ENCODE assay signal across 17 cellular contexts in genomic region chr21:31203371-31204054, GRCh38.
A peak's percentile ranks its signal among the peaks of the same experiment; 100 is the strongest.
DNase-seq lines count a peak whose midpoint lies in the region; ATAC-seq, FAIRE-seq and TF ChIP-seq lines count a peak whose summit lies in the region.
"Had no signal": no experiment of that assay in that cellular context is flagged by ENCODE, and none has a peak within 500 bp of the region (broad histone marks: within the 10 kb centered on the region; RNA-seq: fewer than 3 reads in every experiment).

No MANE protein-coding gene starts in this region.

- no peak overlapping the region for H2AK9ac ChIP-seq in IMR-90 (replicated peaks; ENCODE audit: low read depth, low read length, poor library complexity)

- H3K56ac ChIP-seq in IMR-90 (ENCODE audit: extremely low read depth, insufficient read depth, low read length), result no peak overlapping the region

- H4K5ac ChIP-seq in IMR-90 (ENCODE audit: low read depth, low read length), result no peak overlapping the region

- peaks cover 91% of the 10 kb centered on the region for H3K4me1 ChIP-seq in BLaER1
- no peaks in the 10 kb centered on the region for H3K4me1 ChIP-seq in IMR-90 (ENCODE audit: control insufficient read depth, insufficient read depth, low read length)

- H3K9me3 ChIP-seq in BLaER1 (no peaks in the 10 kb centered on the region), IMR-90 (ENCODE audit: control insufficient read depth, insufficient read depth, low read length) (no peaks in the 10 kb centered on the region)
- H3K9me3 ChIP-seq: pancreas had no signal

- intact Hi-C loops in IMR-90 (cut with micrococcal nuclease), result no loop called here

- no peak overlapping the region for H3K4ac ChIP-seq in IMR-90 (ENCODE audit: low read depth, low read length)

- BruUV-seq in IMR-90 (replicated peaks; lab: Mats Ljungman, UMichigan), result no TSS peak

- no peak for TF ChIP-seq CTCF in IMR-90 (conservative IDR thresholded peaks at IDR 0.05; ENCODE audit: low read depth, low read length)
- no peak for TF ChIP-seq CTCF in bronchial epithelial cell (IDR thresholded peaks at IDR 0.05; ENCODE audit: insufficient read depth, low read length, severe bottlenecking)

- ATAC-seq in IMR-90 (ENCODE audit: low read depth) (peak; percentile 68), GM21723 (IDR thresholded peaks at IDR 0.05; ENCODE audit: unreplicated experiment) (no peak), HG02623 (IDR thresholded peaks at IDR 0.05; ENCODE audit: unreplicated experiment) (no peak)
- ATAC-seq: activated T-cell treated with anti-CD3 and anti-CD28 coated beads, Interleukin-2, amount 50 U/mL, for 72 hours; pancreas had no signal

- no peaks in the 10 kb centered on the region for H3K79me1 ChIP-seq in IMR-90 (ENCODE audit: low read depth in 1 of 2, low read length in 2 of 2)

- H4K8ac ChIP-seq in IMR-90 (ENCODE audit: low read depth in 2 of 2, low read length in 2 of 2), result no peak overlapping the region

- in situ Hi-C loops in IMR-90 (cut with MboI; ENCODE audit: low sequenced_read_pairs), result no loop called here

- POLR2A ChIA-PET in IMR-90 (lab: Charles Lee; ENCODE audit: unreplicated experiment), result interaction anchor here (0.6 kb wide), 1 partner anchor 100 kb away, joined by 3 read pairs; no protein-coding TSS in a partner anchor

- H3K36me3 ChIP-seq in BLaER1 (peaks cover 7% of the 10 kb centered on the region), IMR-90 (ENCODE audit: control insufficient read depth, insufficient read depth, low read length) (no peaks in the 10 kb centered on the region), bronchial epithelial cell (ENCODE audit: control insufficient read depth, insufficient read depth, low read length) (peaks cover 1% of the 10 kb centered on the region)
- H3K36me3 ChIP-seq: pancreas had no signal

- no peaks in the 10 kb centered on the region for H4K20me1 ChIP-seq in BLaER1
- H4K20me1 ChIP-seq in IMR-90 (ENCODE audit: insufficient read depth, low read length), result no peaks in the 10 kb centered on the region

- no peak overlapping the region for H2AFZ ChIP-seq in IMR-90 (replicated peaks; ENCODE audit: low read length, poor library complexity)

- no peak for FAIRE-seq in bronchial epithelial cell (lab: Jason Lieb, UNC)
- FAIRE-seq: endometrium, pancreas had no signal

- H3K27me3 ChIP-seq in BLaER1 (no peaks in the 10 kb centered on the region), IMR-90 (ENCODE audit: control insufficient read depth, insufficient read depth, low read length) (no peaks in the 10 kb centered on the region), bronchial epithelial cell (ENCODE audit: control insufficient read depth, insufficient read depth, low read length) (no peaks in the 10 kb centered on the region)
- H3K27me3 ChIP-seq: pancreas had no signal

- H2BK5ac ChIP-seq in IMR-90 (ENCODE audit: low read depth, low read length, poor library complexity, severe bottlenecking), result no peak overlapping the region

- no peak overlapping the region for H2BK20ac ChIP-seq in IMR-90 (ENCODE audit: low read depth, low read length)

- no peak overlapping the region for H3K27ac ChIP-seq in BLaER1
- H3K27ac ChIP-seq in IMR-90 (ENCODE audit: insufficient read depth, low read length), result no peak overlapping the region
- H3K27ac ChIP-seq: pancreas, skin epidermis had no signal

- H3K18ac ChIP-seq in IMR-90 (ENCODE audit: low read depth, low read length), result no peak overlapping the region

- peak overlapping the region; percentile 74; the same call in 1 of the 2 replicates for H3K4me2 ChIP-seq in BLaER1
- H3K4me2 ChIP-seq in IMR-90 (ENCODE audit: low read depth, low read length), result no peak overlapping the region

- H3K9ac ChIP-seq in BLaER1 (no peak overlapping the region), IMR-90 (ENCODE audit: low read depth, low read length) (no peak overlapping the region)

- dilution Hi-C loops in IMR-90 (cut with HindIII; ENCODE audit: low sequenced_read_pairs, unreplicated experiment), result no loop called here

- no peaks in the 10 kb centered on the region for H3K9me1 ChIP-seq in IMR-90 (ENCODE audit: insufficient read depth, low read length)

- no peak overlapping the region for H4K91ac ChIP-seq in IMR-90 (ENCODE audit: insufficient read depth, low read depth, low read length)

- H2BK120ac ChIP-seq in IMR-90 (ENCODE audit: low read depth, low read length), result no peak overlapping the region

- TF ChIP-seq POLR2A in IMR-90 (IDR thresholded peaks at IDR 0.05; ENCODE audit: low read depth, low read length), result no peak

- H3K23ac ChIP-seq in IMR-90 (ENCODE audit: low read depth, low read length), result no peak overlapping the region

- no peak overlapping the region for H2AK5ac ChIP-seq in IMR-90 (ENCODE audit: low read depth, low read length)

- H3K4me3 ChIP-seq in BLaER1 (no peak overlapping the region), IMR-90 (ENCODE audit: insufficient read depth, low read depth, low read length) (no peak overlapping the region), bronchial epithelial cell (ENCODE audit: low read depth, low read length) (no peak overlapping the region)
- H3K4me3 ChIP-seq: pancreas, skin epidermis had no signal

- no peak overlapping the region for H3K14ac ChIP-seq in IMR-90 (replicated peaks; ENCODE audit: low read depth, low read length)

- no CpG with 5 or more reads among the region's 7 CpGs for WGBS in IMR-90 (ENCODE audit: extremely low coverage in 2 of 2, insufficient read length in 1 of 2), 2 experiments

- DNase-seq in IMR-90 (peak; percentile 40), bronchial epithelial cell (ENCODE audit: low read depth) (peak; percentile 22), left kidney (ENCODE audit: low read depth, low spot score) (peak; percentile 30), NCI-H2081 (lab: John Stamatoyannopoulos, UW) (no peak)
- no peak for DNase-seq in activated CD4-positive, alpha-beta T cell treated with anti-CD3 and anti-CD28 coated beads, Interleukin-2, amount 50 U/mL, for 1 hour
- DNase-seq: activated naive CD8-positive, alpha-beta T cell treated with anti-CD3 and anti-CD28 coated beads for 36 hours; activated T-cell treated with anti-CD3 and anti-CD28 coated beads, Interleukin-2, amount 50 U/mL, for 72 hours; COR-L47; NCI-H1436; pancreas; stimulated activated CD4-positive, alpha-beta T cell treated with anti-CD3 and anti-CD28 coated beads, Interleukin-4, amount 100 ng/mL, for 4 hours; stimulated activated CD8-positive, alpha-beta memory T cell treated with anti-CD3 and anti-CD28 coated beads, Interleukin-4, amount 100 ng/mL, for 48 hours had no signal

- no peak for TF ChIP-seq RAD21 in IMR-90 (IDR thresholded peaks at IDR 0.05; ENCODE audit: low read length)

- no peak overlapping the region for H2BK15ac ChIP-seq in IMR-90 (ENCODE audit: low read depth, low read length)

- CTCF ChIA-PET in IMR-90 (lab: Yijun Ruan, JAX), result interaction anchor here (0.6 to 1.2 kb wide), 3 partner anchors 13 to 378 kb away, joined by 3 to 7 read pairs (median 3); no protein-coding TSS in a partner anchor

TF ChIP-seq in IMR-90, 13 proteins besides CTCF, POLR2A, EP300 and RAD21:
- no peak for TF ChIP-seq MAFK (IDR thresholded peaks at IDR 0.05; ENCODE audit: low read depth, low read length)
- peak; percentile 50; the same call in 1 of the 2 replicates for TF ChIP-seq RFX5 (IDR thresholded peaks at IDR 0.05; ENCODE audit: low read depth, low read length)
- TF ChIP-seq BHLHE40 (IDR thresholded peaks at IDR 0.05; ENCODE audit: low read depth, low read length), result no peak
- TF ChIP-seq CHD1 (IDR thresholded peaks at IDR 0.05; ENCODE audit: low read depth, low read length), result no peak
- TF ChIP-seq, protein P1, sequence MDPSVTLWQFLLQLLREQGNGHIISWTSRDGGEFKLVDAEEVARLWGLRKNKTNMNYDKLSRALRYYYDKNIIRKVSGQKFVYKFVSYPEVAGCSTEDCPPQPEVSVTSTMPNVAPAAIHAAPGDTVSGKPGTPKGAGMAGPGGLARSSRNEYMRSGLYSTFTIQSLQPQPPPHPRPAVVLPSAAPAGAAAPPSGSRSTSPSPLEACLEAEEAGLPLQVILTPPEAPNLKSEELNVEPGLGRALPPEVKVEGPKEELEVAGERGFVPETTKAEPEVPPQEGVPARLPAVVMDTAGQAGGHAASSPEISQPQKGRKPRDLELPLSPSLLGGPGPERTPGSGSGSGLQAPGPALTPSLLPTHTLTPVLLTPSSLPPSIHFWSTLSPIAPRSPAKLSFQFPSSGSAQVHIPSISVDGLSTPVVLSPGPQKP (IDR thresholded peaks at IDR 0.05; ENCODE audit: borderline replicate concordance, low read depth, low read length), result no peak

Comparison
In these comparisons a context has a peak if more than half of its experiments do, and no peak if none do; other contexts are left out.
1. DNase-seq: peak in IMR-90 (single experiment), bronchial epithelial cell (single experiment) and left kidney (single experiment); none in activated CD4-positive, alpha-beta T cell treated with anti-CD3 and anti-CD28 coated beads, Interleukin-2, amount 50 U/mL, for 1 hour (single experiment) and NCI-H2081 (0 of 2).